ENCODE assay signal across 11 cellular contexts in genomic region chr12:71321130-71321529, GRCh38.
"Had no signal": no experiment of that assay in that cellular context is flagged by ENCODE, and none has a peak within 500 bp of the region (broad histone marks: within the 10 kb centered on the region; RNA-seq: fewer than 3 reads in every experiment).

No MANE protein-coding gene starts in this region.

- ATAC-seq: GM23338, HCT116 had no signal

- H3K4me3 ChIP-seq: GM23248, GM23338, HAP-1 had no signal

- H3K9me3 ChIP-seq: HAP-1 had no signal

- H3K27ac ChIP-seq: GM23248 had no signal

- H3K9ac ChIP-seq: GM23248 had no signal

- H3K36me3 ChIP-seq: HAP-1 had no signal

- H3K4me1 ChIP-seq: HAP-1 had no signal

- DNase-seq: GM23248, GOT3, H7, H9, HCEC 1CT, HFFc6 had no signal

- H2AFZ ChIP-seq: GM23248, GM23338 had no signal

- H3K4me2 ChIP-seq: GM23338 had no signal

- FAIRE-seq: H1, H54 had no signal
